In the genomic region with DNA sequence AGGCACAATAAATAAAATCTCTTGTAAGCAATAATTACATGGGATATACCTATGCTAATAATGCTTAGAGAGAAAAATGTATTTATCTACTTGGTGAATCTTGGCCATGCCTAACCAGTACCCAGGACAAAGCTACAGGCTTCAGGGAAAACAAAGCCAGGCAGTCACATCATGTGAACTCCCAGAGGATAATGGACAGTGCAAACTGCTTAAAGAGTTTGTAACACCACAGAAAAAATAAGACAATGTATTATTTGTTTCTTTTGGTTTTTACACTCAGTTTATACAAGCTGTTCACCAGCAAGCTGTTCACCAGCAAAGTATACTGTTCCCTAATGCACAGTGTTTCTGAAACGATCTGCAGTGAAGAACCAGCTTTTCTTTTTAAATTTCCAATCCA, we compare ENCODE assay signal across 18 cellular contexts.
"Had no signal": no experiment of that assay in that cellular context is flagged by ENCODE, and none has a peak within 500 bp of the region (broad histone marks: within the 10 kb centered on the region; RNA-seq: fewer than 3 reads in every experiment).

No MANE protein-coding gene starts in this region.

- H3K9me3 Mint-ChIP-seq: activated naive CD4-positive, alpha-beta T cell treated with anti-CD3 and anti-CD28 coated beads, Interleukin-2, amount 50 U/mL, for 72 hours; activated T-cell treated with anti-CD3 and anti-CD28 coated beads, Interleukin-2, amount 50 U/mL, for 72 hours; dendritic cell treated with granulocyte-macrophage colony-stimulating factor and Interleukin-4, amounts not matched to agents 40 ng/mL and 50 ng/mL, for 4 days; nephron had no signal

- H3K27ac Mint-ChIP-seq: activated naive CD4-positive, alpha-beta T cell treated with anti-CD3 and anti-CD28 coated beads, Interleukin-2, amount 50 U/mL, for 72 hours; activated T-cell treated with anti-CD3 and anti-CD28 coated beads, Interleukin-2, amount 50 U/mL, for 72 hours; dendritic cell treated with granulocyte-macrophage colony-stimulating factor and Interleukin-4, amounts not matched to agents 40 ng/mL and 50 ng/mL, for 4 days; nephron had no signal

- H3K27me3 Mint-ChIP-seq: dendritic cell treated with granulocyte-macrophage colony-stimulating factor and Interleukin-4, amounts not matched to agents 40 ng/mL and 50 ng/mL, for 4 days had no signal

- DNase-seq: activated CD4-positive, alpha-beta T cell treated with anti-CD3 and anti-CD28 coated beads for 4 hours; activated CD8-positive, alpha-beta memory T cell treated with anti-CD3 and anti-CD28 coated beads, Interleukin-2, amount 50 U/mL, for 48 hours; activated gamma-delta T cell; activated T-cell treated with anti-CD3 and anti-CD28 coated beads, Interleukin-2, amount 50 U/mL, for 72 hours; brain microvascular endothelial cell; cerebellar nuclear complex; gastrocnemius medialis; left ventricle myocardium superior; mesenchymal stem cell; stimulated activated CD4-positive, alpha-beta T cell treated with anti-CD3 and anti-CD28 coated beads, Interleukin-1b, Interleukin-23, amount 100 ng/mL, for 48 hours; stomach; T-helper 2 cell; thyroid gland; uterus had no signal

- ATAC-seq: activated naive CD4-positive, alpha-beta T cell treated with anti-CD3 and anti-CD28 coated beads, Interleukin-2, amount 50 U/mL, for 72 hours; activated T-cell treated with anti-CD3 and anti-CD28 coated beads, Interleukin-2, amount 50 U/mL, for 72 hours; gastrocnemius medialis; left ventricle myocardium superior had no signal

- H3K4me1 ChIP-seq: stomach, uterus had no signal

- H3K36me3 ChIP-seq: uterus had no signal

- H3K4me3 Mint-ChIP-seq: activated T-cell treated with anti-CD3 and anti-CD28 coated beads, Interleukin-2, amount 50 U/mL, for 72 hours; dendritic cell treated with granulocyte-macrophage colony-stimulating factor and Interleukin-4, amounts not matched to agents 40 ng/mL and 50 ng/mL, for 4 days; nephron had no signal

- H3K27ac ChIP-seq: brain microvascular endothelial cell, epithelial cell of prostate, stomach, thyroid gland, uterus had no signal

- H3K27me3 ChIP-seq: brain microvascular endothelial cell, gastrocnemius medialis, stomach, thyroid gland, uterus had no signal

- H3K4me3 ChIP-seq: gastrocnemius medialis, stomach, thyroid gland, uterus had no signal

- H3K9me3 ChIP-seq: gastrocnemius medialis, stomach, thyroid gland, uterus had no signal
